In the genomic region with DNA sequence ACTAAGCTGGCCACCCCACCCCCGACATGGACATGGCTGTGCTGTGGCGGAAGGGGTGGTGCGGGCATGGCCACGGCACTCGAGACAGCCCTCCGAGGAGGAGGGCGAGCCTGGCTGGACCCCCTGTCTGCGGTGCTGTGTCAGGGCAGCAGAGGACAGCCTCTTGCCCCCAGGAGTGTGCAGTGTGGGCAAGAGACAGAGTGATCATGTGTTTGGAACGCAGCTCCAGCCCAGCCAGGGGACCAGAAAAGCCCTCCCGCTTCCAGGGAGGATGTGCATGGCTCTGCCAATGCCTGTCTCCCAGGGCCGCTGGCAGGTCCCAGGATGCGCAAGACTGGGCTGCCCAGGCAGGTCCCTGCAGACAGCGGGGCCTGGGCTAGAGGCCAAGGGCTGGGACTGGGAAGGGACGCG, we compare ENCODE assay signal across 15 cellular contexts. TPM values are rescaled to one million over a fixed set of nuclear protein-coding genes. Genes with fewer than 3 reads are reported as not detected.
DNase-seq lines count a peak whose midpoint lies in the region; ATAC-seq, FAIRE-seq and TF ChIP-seq lines count a peak whose summit lies in the region.
"Not testable (repeated sequence)": the region's sequence is repeated elsewhere in the genome, so short reads cannot be mapped to it uniquely, and the experiment has no call there.
"Had no signal": no experiment of that assay in that cellular context is flagged by ENCODE, and none has a peak within 500 bp of the region (broad histone marks: within the 10 kb centered on the region; RNA-seq: fewer than 3 reads in every experiment).

No MANE protein-coding gene starts in this region.

- not testable (repeated sequence) for H3K9me3 Mint-ChIP-seq in osteocyte (ENCODE audit: unreplicated experiment)

- not testable (repeated sequence) for H3K4me3 Mint-ChIP-seq in osteocyte (ENCODE audit: unreplicated experiment)

- not testable (repeated sequence) for H2AFZ ChIP-seq in K562 (ENCODE audit: low read depth, low read length)

- ATAC-seq in K562, left lobe of liver, upper lobe of right lung: not testable (repeated sequence)

- not testable (repeated sequence) for H3K4me2 ChIP-seq in K562 (ENCODE audit: insufficient read depth, low read length)

- H3K27me3 Mint-ChIP-seq in osteocyte (ENCODE audit: unreplicated experiment): not testable (repeated sequence)

- POLR2A ChIA-PET in K562 (lab: Yijun Ruan, JAX): not testable (repeated sequence)

- TF ChIP-seq CTCF in K562 (IDR thresholded peaks at IDR 0.05 in 2 of 3, conservative IDR thresholded peaks at IDR 0.05 in 1 of 3; ENCODE audit: insufficient read depth in 2 of 3, low read depth in 1 of 3, low read length in 3 of 3); epithelial cell of esophagus (IDR thresholded peaks at IDR 0.05; ENCODE audit: insufficient read depth, low read depth, low read length, missing control alignments); osteocyte (IDR thresholded peaks at IDR 0.05); upper lobe of right lung (IDR thresholded peaks at IDR 0.05): not testable (repeated sequence)

- not testable (repeated sequence) for H3K9me1 ChIP-seq in K562 (ENCODE audit: control insufficient read depth, insufficient read depth, low read length)

- H3K79me2 ChIP-seq in K562 (ENCODE audit: control insufficient read depth, insufficient read depth, low read length): not testable (repeated sequence)

- in situ Hi-C loops in K562 (cut with MboI): loop anchor here (10.0 kb wide), 1 partner anchor 1076 kb away; no protein-coding TSS in a partner anchor

- not testable (repeated sequence) for H3K36me3 ChIP-seq in K562 (ENCODE audit: control insufficient read depth, insufficient read depth, low read length); upper lobe of right lung

- 64% methylated on average over 7 of the region's 15 CpGs for WGBS in K562 (ENCODE audit: insufficient coverage, low coverage, missing lambda C conversion rate)

- not testable (repeated sequence) for BruUV-seq in K562 (replicated peaks; lab: Mats Ljungman, UMichigan)

- H3K27ac Mint-ChIP-seq in osteocyte (ENCODE audit: unreplicated experiment): not testable (repeated sequence)

- not testable (repeated sequence) for TF ChIP-seq EP300 in K562 (IDR thresholded peaks at IDR 0.05; ENCODE audit: low read length)

- H3K4me1 Mint-ChIP-seq in osteocyte (ENCODE audit: unreplicated experiment): not testable (repeated sequence)

- intact Hi-C loops in K562 (cut with micrococcal nuclease); upper lobe of right lung (cut with DNase I): not testable (repeated sequence)

- not testable (repeated sequence) for H3K9ac ChIP-seq in K562 (ENCODE audit: insufficient read depth in 1 of 2, low read depth in 2 of 2, low read length in 2 of 2)

- not testable (repeated sequence) for H3K36me3 Mint-ChIP-seq in osteocyte (ENCODE audit: unreplicated experiment)

- H3K27me3 ChIP-seq in K562 (ENCODE audit: control insufficient read depth in 2 of 2, insufficient read depth in 2 of 2, low read length in 2 of 2); upper lobe of right lung: not testable (repeated sequence)

- H3K27ac ChIP-seq in K562 (ENCODE audit: extremely low read depth, low read depth, low read length); upper lobe of right lung: not testable (repeated sequence)

- CTCF ChIA-PET in K562 (lab: Yijun Ruan, JAX; ENCODE audit: low intra/inter-chr PET ratio): not testable (repeated sequence)

- H3K4me3 ChIP-seq in K562; epithelial cell of esophagus (ENCODE audit: low read length); upper lobe of right lung: not testable (repeated sequence)

- not testable (repeated sequence) for TF ChIP-seq RAD21 in K562 (CRISPR knock-in tag; conservative IDR thresholded peaks at IDR 0.05 in 1 of 2, IDR thresholded peaks at IDR 0.05 in 1 of 2)

- peaks cover 0 to 10% of the 10 kb centered on the region in 2 experiments; a peak in 2 of 5 replicates for H3K4me1 ChIP-seq in K562 (replicated peaks in 1 of 2; ENCODE audit: control insufficient read depth in 2 of 2, insufficient read depth in 2 of 2, low read length in 2 of 2)
- not testable (repeated sequence) for H3K4me1 ChIP-seq in upper lobe of right lung

- not testable (repeated sequence) for H4K20me1 ChIP-seq in K562 (replicated peaks; ENCODE audit: control insufficient read depth, insufficient read depth, low read length)

- not testable (repeated sequence) for H3K9me3 ChIP-seq in K562 (replicated peaks; ENCODE audit: control insufficient read depth, insufficient read depth, low read depth, low read length); upper lobe of right lung

- peak; percentile 9 for FAIRE-seq in GM12892 (lab: Jason Lieb, UNC)
- FAIRE-seq in K562 (lab: Jason Lieb, UNC): not testable (repeated sequence)

- TF ChIP-seq POLR2A in GM12892 (IDR thresholded peaks at IDR 0.05; ENCODE audit: low read depth, low read length); K562 (conservative IDR thresholded peaks at IDR 0.05): not testable (repeated sequence)

- not testable (repeated sequence) for DNase-seq in GM12892 (ENCODE audit: insufficient read length); K562 (ENCODE audit: extremely low read depth in 1 of 4, low spot score in 3 of 4)
- DNase-seq in NCI-H1694 (lab: John Stamatoyannopoulos, UW): peak; percentile 5
- peak; percentile 75 for DNase-seq in NCI-H2196 (lab: John Stamatoyannopoulos, UW; ENCODE audit: unreplicated experiment)
- DNase-seq in epithelial cell of esophagus (ENCODE audit: low read depth): peak; percentile 22
- peak; percentile 35 for DNase-seq in left lobe of liver (ENCODE audit: low spot score)
- peak; percentile 78 for DNase-seq in osteocyte (ENCODE audit: extremely low spot score, unreplicated experiment)
- peak; percentile 58 for DNase-seq in upper lobe of right lung

RNA-seq across cellular contexts. Expression of a gene that starts 6.1 kb away (rescaled TPM):
- 7.0 TPM for polyA plus RNA-seq in GM12892 (2012; ENCODE audit: missing spikeins)
- 4.0 and 15.6 TPM in 2 replicates for total RNA-seq in K562 (2011; cell fraction: chromatin; rRNA removed; ENCODE audit: low replicate concordance)
- total RNA-seq in K562 (2011; cell fraction: nucleolus; rRNA removed): 8.2 and 11.2 TPM in 2 replicates
- total RNA-seq in K562 (2011; cell fraction: nucleoplasm; rRNA removed): 6.4 and 6.6 TPM in 2 replicates
- total RNA-seq in K562 (2014; rRNA removed) (0.59 and 0.65 TPM in 2 replicates), K562 (2014; rRNA removed; fragmentation: Illumina TruSeq; extraction: Trizol) (0.11 and 0.19 TPM in 2 replicates), K562 (2015; rRNA removed; fragmentation: Illumina TruSeq; extraction: Trizol) (0.25 and 0.57 TPM in 2 replicates), K562 (2021) (1.0 and 1.4 TPM in 2 replicates), left lobe of liver (not detected), osteocyte (1.7 and 2.2 TPM in 2 replicates), upper lobe of right lung (0.78 TPM)
- polyA plus RNA-seq in K562 (2011; rRNA removed) (1.2 and 2.1 TPM in 2 replicates), K562 (2014; fragmentation: Illumina TruSeq; extraction: Trizol) (0.28 and 0.45 TPM in 2 replicates), K562 (2014; fragmentation: Nextera tagmentation; extraction: Ambion mirVana) (under 1 TPM in 1 of 2 experiments, not detected in 1; 0.04 TPM), K562 (2014; rRNA removed) (1.5 and 1.6 TPM in 2 replicates)
- 0.68 and 1.6 TPM in 2 replicates for polyA plus RNA-seq in K562 (2011; cell fraction: cytosol; rRNA removed)
- polyA plus RNA-seq in K562 (2011; cell fraction: nucleus; rRNA removed): 16.4 and 25.1 TPM in 2 replicates
- polyA plus RNA-seq in K562 (2012): 2.9 and 6.0 TPM in 2 replicates
- polyA minus RNA-seq in K562 (2011; rRNA and poly(A)+ RNA removed): 0.18 and 0.42 TPM in 2 replicates
- polyA minus RNA-seq in K562 (2011; cell fraction: cytosol; rRNA and poly(A)+ RNA removed): 0.36 TPM in 1 of 2 replicates, not detected in the other
- polyA minus RNA-seq in K562 (2011; cell fraction: nucleus; rRNA and poly(A)+ RNA removed): 1.9 TPM in 2 replicates
- total RNA-seq: MCF 10A had no signal

RNA-seq across cellular contexts. Expression of a gene that starts 9.8 kb away (rescaled TPM):
- not detected for polyA plus RNA-seq in GM12892 (2012; ENCODE audit: missing spikeins)
- total RNA-seq in K562 (2011; cell fraction: chromatin; rRNA removed; ENCODE audit: low replicate concordance): 6.4 and 10.3 TPM in 2 replicates
- 5.8 and 8.0 TPM in 2 replicates for total RNA-seq in K562 (2011; cell fraction: nucleolus; rRNA removed)
- 4.4 and 6.6 TPM in 2 replicates for total RNA-seq in K562 (2011; cell fraction: nucleoplasm; rRNA removed)
- 0.23 and 0.33 TPM in 2 replicates for total RNA-seq in K562 (2014; rRNA removed)
- total RNA-seq in K562 (2014; rRNA removed; fragmentation: Illumina TruSeq; extraction: Trizol): 0.38 and 0.51 TPM in 2 replicates
- total RNA-seq in K562 (2015; rRNA removed; fragmentation: Illumina TruSeq; extraction: Trizol): 0.33 and 0.41 TPM in 2 replicates
- total RNA-seq in K562 (2021): 2.1 and 2.2 TPM in 2 replicates
- polyA plus RNA-seq in K562 (2011; rRNA removed): 0.09 and 0.15 TPM in 2 replicates
- polyA plus RNA-seq in K562 (2011; cell fraction: cytosol; rRNA removed): 0.06 and 0.09 TPM in 2 replicates
- polyA plus RNA-seq in K562 (2011; cell fraction: nucleus; rRNA removed): 0.90 and 2.3 TPM in 2 replicates
- polyA plus RNA-seq in K562 (2012): 0.10 and 0.24 TPM in 2 replicates
- 0.25 and 0.26 TPM in 2 replicates for polyA plus RNA-seq in K562 (2014; fragmentation: Illumina TruSeq; extraction: Trizol)
- under 1 TPM in 1 of 2 experiments, not detected in 1; 0.04 TPM for polyA plus RNA-seq in K562 (2014; fragmentation: Nextera tagmentation; extraction: Ambion mirVana)
- polyA plus RNA-seq in K562 (2014; rRNA removed): 0.18 and 0.28 TPM in 2 replicates
- polyA minus RNA-seq in K562 (2011; rRNA and poly(A)+ RNA removed): 0.57 and 0.74 TPM in 2 replicates
- 0.36 TPM in 1 of 2 replicates, not detected in the other for polyA minus RNA-seq in K562 (2011; cell fraction: cytosol; rRNA and poly(A)+ RNA removed)
- 4.0 and 4.8 TPM in 2 replicates for polyA minus RNA-seq in K562 (2011; cell fraction: nucleus; rRNA and poly(A)+ RNA removed)
- total RNA-seq in left lobe of liver: not detected
- 0.30 TPM in 1 of 2 replicates, not detected in the other for total RNA-seq in osteocyte
- not detected for total RNA-seq in upper lobe of right lung
- total RNA-seq: CD4-positive, alpha-beta T cell; GM23248; MCF 10A had no signal
- polyA plus RNA-seq: AG04450, GM23248 had no signal

RNA-seq across cellular contexts. Expression of a gene that starts 42.6 kb away (rescaled TPM):
- 28.5 TPM for polyA plus RNA-seq in GM12892 (2012; ENCODE audit: missing spikeins)
- total RNA-seq in K562 (2011; cell fraction: chromatin; rRNA removed; ENCODE audit: low replicate concordance): 91.3 and 261 TPM in 2 replicates
- 155 and 168 TPM in 2 replicates for total RNA-seq in K562 (2011; cell fraction: nucleolus; rRNA removed)
- total RNA-seq in K562 (2011; cell fraction: nucleoplasm; rRNA removed): 102 and 110 TPM in 2 replicates
- total RNA-seq in K562 (2014; rRNA removed): 46.6 and 61.6 TPM in 2 replicates
- total RNA-seq in K562 (2014; rRNA removed; fragmentation: Illumina TruSeq; extraction: Trizol): 25.7 and 26.0 TPM in 2 replicates
- total RNA-seq in K562 (2015; rRNA removed; fragmentation: Illumina TruSeq; extraction: Trizol): 35.7 and 39.6 TPM in 2 replicates
- total RNA-seq in K562 (2021): 108 and 123 TPM in 2 replicates
- polyA plus RNA-seq in K562 (2011; rRNA removed): 33.4 and 80.6 TPM in 2 replicates
- 38.3 and 60.1 TPM in 2 replicates for polyA plus RNA-seq in K562 (2011; cell fraction: cytosol; rRNA removed)
- 258 and 368 TPM in 2 replicates for polyA plus RNA-seq in K562 (2011; cell fraction: nucleus; rRNA removed)
- polyA plus RNA-seq in K562 (2012): 62.6 and 64.0 TPM in 2 replicates
- 79.3 and 102 TPM in 2 replicates for polyA plus RNA-seq in K562 (2014; fragmentation: Illumina TruSeq; extraction: Trizol)
- polyA plus RNA-seq in K562 (2014; fragmentation: Nextera tagmentation; extraction: Ambion mirVana): 1 to 10 TPM; 7.5 to 8.8 TPM
- polyA plus RNA-seq in K562 (2014; rRNA removed): 65.1 and 71.4 TPM in 2 replicates
- 26.6 and 35.5 TPM in 2 replicates for polyA minus RNA-seq in K562 (2011; rRNA and poly(A)+ RNA removed)
- 63.5 and 85.1 TPM in 2 replicates for polyA minus RNA-seq in K562 (2011; cell fraction: cytosol; rRNA and poly(A)+ RNA removed)
- polyA minus RNA-seq in K562 (2011; cell fraction: nucleus; rRNA and poly(A)+ RNA removed): 80.4 and 94.5 TPM in 2 replicates
- 27.8 TPM for total RNA-seq in left lobe of liver
- total RNA-seq in osteocyte: 64.8 and 67.0 TPM in 2 replicates
- 41.4 TPM for total RNA-seq in upper lobe of right lung

RNA-seq across cellular contexts. Expression of a gene that starts 43.2 kb away (rescaled TPM):
- 18.4 TPM for polyA plus RNA-seq in GM12892 (2012; ENCODE audit: missing spikeins)
- total RNA-seq in K562 (2011; cell fraction: chromatin; rRNA removed; ENCODE audit: low replicate concordance): 10.2 and 28.9 TPM in 2 replicates
- 71.5 and 79.0 TPM in 2 replicates for total RNA-seq in K562 (2011; cell fraction: nucleolus; rRNA removed)
- 32.1 and 38.3 TPM in 2 replicates for total RNA-seq in K562 (2011; cell fraction: nucleoplasm; rRNA removed)
- total RNA-seq in K562 (2014; rRNA removed): 435 and 624 TPM in 2 replicates
- 15.9 and 19.3 TPM in 2 replicates for total RNA-seq in K562 (2014; rRNA removed; fragmentation: Illumina TruSeq; extraction: Trizol)
- total RNA-seq in K562 (2015; rRNA removed; fragmentation: Illumina TruSeq; extraction: Trizol): 102 and 115 TPM in 2 replicates
- total RNA-seq in K562 (2021): 379 and 394 TPM in 2 replicates
- polyA plus RNA-seq in K562 (2011; rRNA removed): 114 and 170 TPM in 2 replicates
- 101 and 352 TPM in 2 replicates for polyA plus RNA-seq in K562 (2011; cell fraction: cytosol; rRNA removed)
- polyA plus RNA-seq in K562 (2011; cell fraction: nucleus; rRNA removed): 57.8 and 72.4 TPM in 2 replicates
- 267 and 316 TPM in 2 replicates for polyA plus RNA-seq in K562 (2012)
- polyA plus RNA-seq in K562 (2014; fragmentation: Illumina TruSeq; extraction: Trizol): 12.5 and 57.0 TPM in 2 replicates
- 1 to 10 TPM; 5.1 to 9.3 TPM for polyA plus RNA-seq in K562 (2014; fragmentation: Nextera tagmentation; extraction: Ambion mirVana)
- 321 and 383 TPM in 2 replicates for polyA plus RNA-seq in K562 (2014; rRNA removed)
- 3.0 and 3.9 TPM in 2 replicates for polyA minus RNA-seq in K562 (2011; rRNA and poly(A)+ RNA removed)
- 41.0 and 73.4 TPM in 2 replicates for polyA minus RNA-seq in K562 (2011; cell fraction: cytosol; rRNA and poly(A)+ RNA removed)
- 24.0 and 37.5 TPM in 2 replicates for polyA minus RNA-seq in K562 (2011; cell fraction: nucleus; rRNA and poly(A)+ RNA removed)
- total RNA-seq in left lobe of liver: 138 TPM
- 253 and 281 TPM in 2 replicates for total RNA-seq in osteocyte
- 128 TPM for total RNA-seq in upper lobe of right lung

RNA-seq across cellular contexts. Expression of a gene that starts 59.4 kb away (rescaled TPM):
- not detected for polyA plus RNA-seq in GM12892 (2012; ENCODE audit: missing spikeins)
- total RNA-seq in K562 (2011; cell fraction: chromatin; rRNA removed; ENCODE audit: low replicate concordance): not detected in 2 replicates
- not detected in 2 replicates for total RNA-seq in K562 (2011; cell fraction: nucleolus; rRNA removed)
- total RNA-seq in K562 (2011; cell fraction: nucleoplasm; rRNA removed): not detected in 2 replicates
- total RNA-seq in K562 (2014; rRNA removed): 0.14 and 0.41 TPM in 2 replicates
- total RNA-seq in K562 (2014; rRNA removed; fragmentation: Illumina TruSeq; extraction: Trizol): 0.10 TPM in 1 of 2 replicates, not detected in the other
- total RNA-seq in K562 (2015; rRNA removed; fragmentation: Illumina TruSeq; extraction: Trizol): 0.15 and 0.25 TPM in 2 replicates
- total RNA-seq in K562 (2021): not detected in 2 replicates
- 0.11 and 0.26 TPM in 2 replicates for polyA plus RNA-seq in K562 (2011; rRNA removed)
- polyA plus RNA-seq in K562 (2011; cell fraction: cytosol; rRNA removed): 0.34 and 0.48 TPM in 2 replicates
- 0.34 and 0.37 TPM in 2 replicates for polyA plus RNA-seq in K562 (2011; cell fraction: nucleus; rRNA removed)
- polyA plus RNA-seq in K562 (2012): 0.06 and 0.09 TPM in 2 replicates
- polyA plus RNA-seq in K562 (2014; fragmentation: Illumina TruSeq; extraction: Trizol): 0.22 and 0.30 TPM in 2 replicates
- polyA plus RNA-seq in K562 (2014; fragmentation: Nextera tagmentation; extraction: Ambion mirVana): under 1 TPM in 1 of 2 experiments, not detected in 1; 0.13 TPM
- 0.09 and 0.12 TPM in 2 replicates for polyA plus RNA-seq in K562 (2014; rRNA removed)
- polyA minus RNA-seq in K562 (2011; rRNA and poly(A)+ RNA removed): 0.14 TPM in 1 of 2 replicates, not detected in the other
- polyA minus RNA-seq in K562 (2011; cell fraction: cytosol; rRNA and poly(A)+ RNA removed): not detected in 2 replicates
- polyA minus RNA-seq in K562 (2011; cell fraction: nucleus; rRNA and poly(A)+ RNA removed): not detected in 2 replicates
- total RNA-seq in left lobe of liver: not detected
- total RNA-seq in osteocyte: not detected in 2 replicates
- total RNA-seq in upper lobe of right lung: not detected
- total RNA-seq: CD4-positive, alpha-beta T cell; GM23248; H7; HT-29; MCF 10A; Peyer's patch had no signal
- polyA plus RNA-seq: AG04450, GM23248 had no signal
